ENCODE assay signal across 1 cellular context in genomic region chr6:33926451-33926850, GRCh38.
TF ChIP-seq lines count a peak whose summit lies in the region.

No MANE protein-coding gene starts in this region.

TF ChIP-seq in endothelial cell of umbilical vein, 7 proteins besides CTCF, POLR2A, EP300 and RAD21 (continued from another document):
- TF ChIP-seq EZH2 (IDR thresholded peaks at IDR 0.05; ENCODE audit: borderline replicate concordance, low read depth, low read length, severe bottlenecking) = no peak
